ENCODE assay signal across 1 cellular context in genomic region chr16:87418216-87418615, GRCh38.
TF ChIP-seq lines count a peak whose summit lies in the region.

No MANE protein-coding gene starts in this region.

TF ChIP-seq in GM23338, 12 proteins besides CTCF, POLR2A, EP300 and RAD21 (continued from another document):
- TF ChIP-seq, protein P1, sequence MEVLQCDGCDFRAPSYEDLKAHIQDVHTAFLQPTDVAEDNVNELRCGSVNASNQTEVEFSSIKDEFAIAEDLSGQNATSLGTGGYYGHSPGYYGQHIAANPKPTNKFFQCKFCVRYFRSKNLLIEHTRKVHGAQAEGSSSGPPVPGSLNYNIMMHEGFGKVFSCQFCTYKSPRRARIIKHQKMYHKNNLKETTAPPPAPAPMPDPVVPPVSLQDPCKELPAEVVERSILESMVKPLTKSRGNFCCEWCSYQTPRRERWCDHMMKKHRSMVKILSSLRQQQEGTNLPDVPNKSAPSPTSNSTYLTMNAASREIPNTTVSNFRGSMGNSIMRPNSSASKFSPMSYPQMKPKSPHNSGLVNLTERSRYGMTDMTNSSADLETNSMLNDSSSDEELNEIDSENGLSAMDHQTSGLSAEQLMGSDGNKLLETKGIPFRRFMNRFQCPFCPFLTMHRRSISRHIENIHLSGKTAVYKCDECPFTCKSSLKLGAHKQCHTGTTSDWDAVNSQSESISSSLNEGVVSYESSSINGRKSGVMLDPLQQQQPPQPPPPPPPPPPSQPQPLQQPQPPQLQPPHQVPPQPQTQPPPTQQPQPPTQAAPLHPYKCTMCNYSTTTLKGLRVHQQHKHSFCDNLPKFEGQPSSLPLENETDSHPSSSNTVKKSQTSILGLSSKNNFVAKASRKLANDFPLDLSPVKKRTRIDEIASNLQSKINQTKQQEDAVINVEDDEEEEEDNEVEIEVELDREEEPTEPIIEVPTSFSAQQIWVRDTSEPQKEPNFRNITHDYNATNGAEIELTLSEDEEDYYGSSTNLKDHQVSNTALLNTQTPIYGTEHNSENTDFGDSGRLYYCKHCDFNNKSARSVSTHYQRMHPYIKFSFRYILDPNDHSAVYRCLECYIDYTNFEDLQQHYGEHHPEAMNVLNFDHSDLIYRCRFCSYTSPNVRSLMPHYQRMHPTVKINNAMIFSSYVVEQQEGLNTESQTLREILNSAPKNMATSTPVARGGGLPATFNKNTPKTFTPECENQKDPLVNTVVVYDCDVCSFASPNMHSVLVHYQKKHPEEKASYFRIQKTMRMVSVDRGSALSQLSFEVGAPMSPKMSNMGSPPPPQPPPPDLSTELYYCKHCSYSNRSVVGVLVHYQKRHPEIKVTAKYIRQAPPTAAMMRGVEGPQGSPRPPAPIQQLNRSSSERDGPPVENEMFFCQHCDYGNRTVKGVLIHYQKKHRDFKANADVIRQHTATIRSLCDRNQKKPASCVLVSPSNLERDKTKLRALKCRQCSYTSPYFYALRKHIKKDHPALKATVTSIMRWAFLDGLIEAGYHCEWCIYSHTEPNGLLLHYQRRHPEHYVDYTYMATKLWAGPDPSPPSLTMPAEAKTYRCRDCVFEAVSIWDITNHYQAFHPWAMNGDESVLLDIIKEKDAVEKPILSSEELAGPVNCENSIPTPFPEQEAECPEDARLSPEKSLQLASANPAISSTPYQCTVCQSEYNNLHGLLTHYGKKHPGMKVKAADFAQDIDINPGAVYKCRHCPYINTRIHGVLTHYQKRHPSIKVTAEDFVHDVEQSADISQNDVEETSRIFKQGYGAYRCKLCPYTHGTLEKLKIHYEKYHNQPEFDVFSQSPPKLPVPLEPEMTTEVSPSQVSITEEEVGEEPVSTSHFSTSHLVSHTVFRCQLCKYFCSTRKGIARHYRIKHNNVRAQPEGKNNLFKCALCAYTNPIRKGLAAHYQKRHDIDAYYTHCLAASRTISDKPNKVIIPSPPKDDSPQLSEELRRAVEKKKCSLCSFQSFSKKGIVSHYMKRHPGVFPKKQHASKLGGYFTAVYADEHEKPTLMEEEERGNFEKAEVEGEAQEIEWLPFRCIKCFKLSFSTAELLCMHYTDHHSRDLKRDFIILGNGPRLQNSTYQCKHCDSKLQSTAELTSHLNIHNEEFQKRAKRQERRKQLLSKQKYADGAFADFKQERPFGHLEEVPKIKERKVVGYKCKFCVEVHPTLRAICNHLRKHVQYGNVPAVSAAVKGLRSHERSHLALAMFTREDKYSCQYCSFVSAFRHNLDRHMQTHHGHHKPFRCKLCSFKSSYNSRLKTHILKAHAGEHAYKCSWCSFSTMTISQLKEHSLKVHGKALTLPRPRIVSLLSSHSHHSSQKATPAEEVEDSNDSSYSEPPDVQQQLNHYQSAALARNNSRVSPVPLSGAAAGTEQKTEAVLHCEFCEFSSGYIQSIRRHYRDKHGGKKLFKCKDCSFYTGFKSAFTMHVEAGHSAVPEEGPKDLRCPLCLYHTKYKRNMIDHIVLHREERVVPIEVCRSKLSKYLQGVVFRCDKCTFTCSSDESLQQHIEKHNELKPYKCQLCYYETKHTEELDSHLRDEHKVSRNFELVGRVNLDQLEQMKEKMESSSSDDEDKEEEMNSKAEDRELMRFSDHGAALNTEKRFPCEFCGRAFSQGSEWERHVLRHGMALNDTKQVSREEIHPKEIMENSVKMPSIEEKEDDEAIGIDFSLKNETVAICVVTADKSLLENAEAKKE (CRISPR knock-in tag; IDR thresholded peaks at IDR 0.05) = no peak
- TF ChIP-seq JUNB (IDR thresholded peaks at IDR 0.05; ENCODE audit: unreplicated experiment) = no peak
- TF ChIP-seq STAT1 (IDR thresholded peaks at IDR 0.05; ENCODE audit: unreplicated experiment) = no peak
- no peak for TF ChIP-seq POLR2AphosphoS5 (IDR thresholded peaks at IDR 0.05; ENCODE audit: low read depth)
- TF ChIP-seq CREB1 (CRISPR knock-in tag; IDR thresholded peaks at IDR 0.05; ENCODE audit: low read depth) = no peak
- TF ChIP-seq, protein P2, sequence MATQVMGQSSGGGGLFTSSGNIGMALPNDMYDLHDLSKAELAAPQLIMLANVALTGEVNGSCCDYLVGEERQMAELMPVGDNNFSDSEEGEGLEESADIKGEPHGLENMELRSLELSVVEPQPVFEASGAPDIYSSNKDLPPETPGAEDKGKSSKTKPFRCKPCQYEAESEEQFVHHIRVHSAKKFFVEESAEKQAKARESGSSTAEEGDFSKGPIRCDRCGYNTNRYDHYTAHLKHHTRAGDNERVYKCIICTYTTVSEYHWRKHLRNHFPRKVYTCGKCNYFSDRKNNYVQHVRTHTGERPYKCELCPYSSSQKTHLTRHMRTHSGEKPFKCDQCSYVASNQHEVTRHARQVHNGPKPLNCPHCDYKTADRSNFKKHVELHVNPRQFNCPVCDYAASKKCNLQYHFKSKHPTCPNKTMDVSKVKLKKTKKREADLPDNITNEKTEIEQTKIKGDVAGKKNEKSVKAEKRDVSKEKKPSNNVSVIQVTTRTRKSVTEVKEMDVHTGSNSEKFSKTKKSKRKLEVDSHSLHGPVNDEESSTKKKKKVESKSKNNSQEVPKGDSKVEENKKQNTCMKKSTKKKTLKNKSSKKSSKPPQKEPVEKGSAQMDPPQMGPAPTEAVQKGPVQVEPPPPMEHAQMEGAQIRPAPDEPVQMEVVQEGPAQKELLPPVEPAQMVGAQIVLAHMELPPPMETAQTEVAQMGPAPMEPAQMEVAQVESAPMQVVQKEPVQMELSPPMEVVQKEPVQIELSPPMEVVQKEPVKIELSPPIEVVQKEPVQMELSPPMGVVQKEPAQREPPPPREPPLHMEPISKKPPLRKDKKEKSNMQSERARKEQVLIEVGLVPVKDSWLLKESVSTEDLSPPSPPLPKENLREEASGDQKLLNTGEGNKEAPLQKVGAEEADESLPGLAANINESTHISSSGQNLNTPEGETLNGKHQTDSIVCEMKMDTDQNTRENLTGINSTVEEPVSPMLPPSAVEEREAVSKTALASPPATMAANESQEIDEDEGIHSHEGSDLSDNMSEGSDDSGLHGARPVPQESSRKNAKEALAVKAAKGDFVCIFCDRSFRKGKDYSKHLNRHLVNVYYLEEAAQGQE (IDR thresholded peaks at IDR 0.05; ENCODE audit: unreplicated experiment) = no peak
- TF ChIP-seq ZNF114 (CRISPR knock-in tag; IDR thresholded peaks at IDR 0.05) = no peak
- TF ChIP-seq NANOG (IDR thresholded peaks at IDR 0.05; ENCODE audit: borderline replicate concordance) = no peak
- TF ChIP-seq EZH2 (IDR thresholded peaks at IDR 0.05; ENCODE audit: low read depth, unreplicated experiment) = no peak
- no peak for TF ChIP-seq EZH2phosphoT487 (IDR thresholded peaks at IDR 0.05; ENCODE audit: unreplicated experiment)
TF ChIP-seq in GM23338: peak in this region for 0.
